21 cellular contexts compared by ENCODE assay signal in the genomic region with DNA sequence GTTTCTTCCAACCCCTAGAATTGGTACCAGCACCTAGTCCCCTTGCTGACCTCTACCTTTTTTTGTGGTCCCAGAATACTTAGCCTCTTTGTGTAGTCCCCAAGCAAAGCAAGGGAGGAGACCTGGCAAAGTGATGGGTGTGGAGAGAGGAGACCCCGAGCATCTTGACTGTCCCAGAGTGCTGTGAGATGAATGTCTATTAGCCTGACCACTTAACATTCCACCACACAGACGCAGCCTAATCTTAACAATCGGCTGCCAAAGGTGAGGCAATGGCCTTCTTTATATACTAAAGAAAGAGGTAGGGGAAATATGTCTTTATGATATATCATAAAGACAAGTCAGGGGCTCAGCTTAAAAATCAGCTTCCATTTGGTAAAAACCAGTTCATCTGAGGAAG. TPM values are rescaled to one million over a fixed set of nuclear protein-coding genes. Genes with fewer than 3 reads are reported as not detected.
DNase-seq lines count a peak whose midpoint lies in the region; ATAC-seq and TF ChIP-seq lines count a peak whose summit lies in the region.
"Had no signal": no experiment of that assay in that cellular context is flagged by ENCODE, and none has a peak within 500 bp of the region (broad histone marks: within the 10 kb centered on the region; RNA-seq: fewer than 3 reads in every experiment).

No MANE protein-coding gene starts in this region.

- H4K20me1 ChIP-seq in GM23338 (replicated peaks; ENCODE audit: insufficient read depth), result no peaks in the 10 kb centered on the region

- 17 to 23% methylated on average over 3 of the region's 3 CpGs for WGBS in thyroid gland, 2 donors

- H3K9me3 Mint-ChIP-seq in GM23338, result 0 out of 3 replicates have a peak, but pooled peaks cover 7% of the 10 kb centered on the region

- H3K4me1 ChIP-seq in GM23338 (ENCODE audit: insufficient read depth), result peaks cover 60% of the 10 kb centered on the region
- H3K4me1 ChIP-seq in adipocyte (ENCODE audit: control insufficient read depth, insufficient read depth, low read length), result peaks cover 8% of the 10 kb centered on the region
- H3K4me1 ChIP-seq in iPS-18a (ENCODE audit: control insufficient read depth, low read depth, low read length), result peaks cover 68% of the 10 kb centered on the region
- peaks cover 15 to 16% of the 10 kb centered on the region in 2 donors for H3K4me1 ChIP-seq in thyroid gland
- H3K4me1 ChIP-seq: lower lobe of right lung, right lobe of liver had no signal

- peak overlapping the region; percentile 86 for H3K27ac ChIP-seq in GM23338 (ENCODE audit: low read depth)
- no peak overlapping the region for H3K27ac ChIP-seq in iPS-18a (ENCODE audit: low read length)
- H3K27ac ChIP-seq in thyroid gland, result peak overlapping the region; percentile 5 to 46 (median 25)
- H3K27ac ChIP-seq: lower lobe of right lung, ovary, right lobe of liver, WERI-Rb-1 had no signal

- H3K36me3 Mint-ChIP-seq in GM23338 (ENCODE audit: low read depth), result peaks cover 20% of the 10 kb centered on the region; the same call in 2 of the 3 replicates
- H3K36me3 Mint-ChIP-seq: activated CD4-positive, alpha-beta memory T cell treated with anti-CD3 and anti-CD28 coated beads for 36 hours; CD8-positive, alpha-beta T cell had no signal

- peak overlapping the region; percentile 44 for H3K4me3 ChIP-seq in GM23338
- no peak overlapping the region for H3K4me3 ChIP-seq in adipocyte (ENCODE audit: low read length)
- peak overlapping the region; percentile 66 for H3K4me3 ChIP-seq in iPS-18a (ENCODE audit: low read length)
- no peak overlapping the region for H3K4me3 ChIP-seq in thyroid gland (replicated peaks in 1 of 3)
- H3K4me3 ChIP-seq: lower lobe of right lung, ovary, right lobe of liver had no signal

- peaks cover 52% of the 10 kb centered on the region for H3K4me1 Mint-ChIP-seq in GM23338

- peak overlapping the region; percentile 93 for H3K27ac Mint-ChIP-seq in GM23338
- H3K27ac Mint-ChIP-seq: activated CD4-positive, alpha-beta memory T cell treated with anti-CD3 and anti-CD28 coated beads for 36 hours; CD8-positive, alpha-beta T cell; T-helper 2 cell treated with Interferon-gamma antibody and Interleukin-4, amounts not matched to agents 5 μg/mL and 100 μg/mL, for 36 hours had no signal

- intact Hi-C loops in thyroid gland (cut with DNase I), result no loop called here

- H3K4me3 Mint-ChIP-seq in GM23338, result no peak overlapping the region; the same call in 1 of the 3 replicates
- H3K4me3 Mint-ChIP-seq: activated CD4-positive, alpha-beta memory T cell treated with anti-CD3 and anti-CD28 coated beads for 36 hours; activated T-cell treated with anti-CD3 and anti-CD28 coated beads, Interleukin-2, amount 50 U/mL, for 4 hours; CD8-positive, alpha-beta T cell; T-helper 2 cell treated with Interferon-gamma antibody and Interleukin-4, amounts not matched to agents 5 μg/mL and 100 μg/mL, for 36 hours had no signal

- peaks cover 2% of the 10 kb centered on the region for H3K27me3 Mint-ChIP-seq in GM23338 (ENCODE audit: insufficient read depth, low read depth, poor library complexity)

- TF ChIP-seq CTCF in GM23338 (conservative IDR thresholded peaks at IDR 0.05; ENCODE audit: low read depth in 2 of 2), result no peak
- TF ChIP-seq CTCF in thyroid gland (IDR thresholded peaks at IDR 0.05), result no peak

- peaks cover 43% of the 10 kb centered on the region for H3K79me2 ChIP-seq in GM23338 (replicated peaks; ENCODE audit: insufficient read depth)

- H3K9me3 ChIP-seq in adipocyte (ENCODE audit: control insufficient read depth, low read length) (peaks cover 7% of the 10 kb centered on the region), iPS-18a (ENCODE audit: control insufficient read depth, low read depth, low read length) (no peaks in the 10 kb centered on the region), thyroid gland (no peaks in the 10 kb centered on the region)
- H3K9me3 ChIP-seq: ovary had no signal

- H3K36me3 ChIP-seq in GM23338 (ENCODE audit: insufficient read depth), result no peaks in the 10 kb centered on the region
- no peaks in the 10 kb centered on the region for H3K36me3 ChIP-seq in adipocyte (ENCODE audit: control insufficient read depth, insufficient read depth, low read length, severe bottlenecking)
- H3K36me3 ChIP-seq in iPS-18a (ENCODE audit: control insufficient read depth, low read depth, low read length), result no peaks in the 10 kb centered on the region
- no peaks in the 10 kb centered on the region for H3K36me3 ChIP-seq in thyroid gland
- H3K36me3 ChIP-seq: lower lobe of right lung, ovary, right lobe of liver, WERI-Rb-1 had no signal

- DNase-seq in GM23338 (ENCODE audit: low spot score), result peak; percentile 61
- DNase-seq in adipocyte (ENCODE audit: low read depth), result peak; percentile 18
- peak; percentile 38 to 40 for DNase-seq in thyroid gland
- no peak for DNase-seq in SHP77 (lab: John Stamatoyannopoulos, UW)
- DNase-seq in C1 segment of cervical spinal cord (lab: John Stamatoyannopoulos, UW), result no peak
- DNase-seq: activated CD4-positive, alpha-beta memory T cell treated with anti-CD3 and anti-CD28 coated beads for 36 hours; activated naive CD4-positive, alpha-beta T cell treated with anti-CD3 and anti-CD28 coated beads, Interleukin-2, amount 50 U/mL, for 16 hours; activated T-cell treated with anti-CD3 and anti-CD28 coated beads, Interleukin-2, amount 50 U/mL, for 4 hours; CD8-positive, alpha-beta T cell; lower lobe of right lung; NCI-H1417; NCI-H510A; ovary; right lobe of liver; WERI-Rb-1 had no signal

- H3K9ac ChIP-seq in adipocyte (ENCODE audit: low read length) (no peak overlapping the region), iPS-18a (ENCODE audit: low read length) (peak overlapping the region; percentile 71)

- TF ChIP-seq POLR2A in thyroid gland (IDR thresholded peaks at IDR 0.05), result no peak

- no peak overlapping the region for H2AFZ ChIP-seq in GM23338

- peak overlapping the region; percentile 53 for H3K4me2 ChIP-seq in GM23338

- ATAC-seq in GM23338, result peak; percentile 36
- ATAC-seq in GM18498 (IDR thresholded peaks at IDR 0.05; ENCODE audit: unreplicated experiment), result no peak
- no peak for ATAC-seq in HG03354 (IDR thresholded peaks at IDR 0.05; ENCODE audit: poor library complexity, severe bottlenecking, unreplicated experiment)
- ATAC-seq: activated T-cell treated with anti-CD3 and anti-CD28 coated beads, Interleukin-2, amount 50 U/mL, for 4 hours; CD8-positive, alpha-beta T cell; HCT116; HepG2; lower lobe of right lung; right lobe of liver had no signal

- 0 out of 2 replicates have a peak, but pooled peaks cover 4% of the 10 kb centered on the region for H3F3A ChIP-seq in GM23338 (replicated peaks; ENCODE audit: low read depth)

- no peaks in the 10 kb centered on the region for H3K9me2 ChIP-seq in GM23338 (ENCODE audit: insufficient read depth)

- H3K27me3 ChIP-seq in GM23338 (ENCODE audit: insufficient read depth) (no peaks in the 10 kb centered on the region), adipocyte (replicated peaks; ENCODE audit: control insufficient read depth, insufficient read depth, low read length) (no peaks in the 10 kb centered on the region), iPS-18a (ENCODE audit: control insufficient read depth, insufficient read depth, low read length) (no peaks in the 10 kb centered on the region), thyroid gland (no peaks in the 10 kb centered on the region)
- H3K27me3 ChIP-seq: ovary, right lobe of liver had no signal

RNA-seq across cellular contexts. Expression of a gene that starts 55.9 kb away (rescaled TPM):
- total RNA-seq in GM23338 (2014; rRNA removed; shearing (Covaris generic)), result 61.5 and 64.3 TPM in 2 replicates
- 20.1 and 22.0 TPM in 2 replicates for polyA plus RNA-seq in GM23338 (2016; fragmentation: Nextera tagmentation; extraction: Ambion mirVana)
- total RNA-seq in thyroid gland, result 100 to 1,000 TPM; 146 to 229 (median 192) TPM

Comparison
In these comparisons a context has a peak if more than half of its experiments do, and no peak if none do; other contexts are left out.
1. DNase-seq: peak in GM23338 (single experiment), adipocyte (single experiment) and thyroid gland (2 of 2); none in SHP77 (0 of 2) and C1 segment of cervical spinal cord (0 of 14).
2. H3K4me3 ChIP-seq: peak in GM23338 (single experiment) and iPS-18a (single experiment); none in adipocyte (single experiment) and thyroid gland (0 of 3).